Comparison of ENCODE assay signal across 18 cellular contexts in the genomic region with DNA sequence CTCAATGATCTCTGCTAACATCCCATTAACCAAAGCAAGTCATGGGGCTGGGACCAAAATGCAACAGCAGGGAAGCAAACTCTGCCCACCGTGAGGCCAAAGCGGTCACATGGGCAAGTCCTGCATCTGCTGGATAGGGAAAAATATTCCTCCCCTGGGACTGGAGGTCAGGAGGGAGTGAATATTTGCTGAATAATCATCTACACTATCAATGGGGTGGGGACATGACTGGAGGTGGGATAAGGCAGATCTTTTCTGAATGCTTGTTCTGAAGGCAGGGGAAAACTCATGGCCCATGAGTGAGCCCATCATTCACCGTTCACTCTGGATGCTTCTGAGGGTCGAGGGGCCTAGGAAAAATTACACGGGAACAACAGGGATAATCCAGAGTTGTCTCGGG. TPM values are rescaled to one million over a fixed set of nuclear protein-coding genes. Genes with fewer than 3 reads are reported as not detected.
DNase-seq lines count a peak whose midpoint lies in the region; TF ChIP-seq lines count a peak whose summit lies in the region.
"Had no signal": no experiment of that assay in that cellular context is flagged by ENCODE, and none has a peak within 500 bp of the region (broad histone marks: within the 10 kb centered on the region; RNA-seq: fewer than 3 reads in every experiment).

No MANE protein-coding gene starts in this region.

- H3K4me3 ChIP-seq in coronary artery (no peak overlapping the region), neural progenitor cell (no peak overlapping the region), smooth muscle cell (no peak overlapping the region)
- H3K4me3 ChIP-seq: BLaER1, GM23248 had no signal

- no peak overlapping the region for H3K9ac ChIP-seq in neural progenitor cell
- H3K9ac ChIP-seq in smooth muscle cell (ENCODE audit: low read depth), result no peak overlapping the region
- H3K9ac ChIP-seq: BLaER1, GM23248 had no signal

- peaks cover 15% of the 10 kb centered on the region for H3F3A ChIP-seq in neural progenitor cell (ENCODE audit: low read depth)
- no peaks in the 10 kb centered on the region for H3F3A ChIP-seq in smooth muscle cell (ENCODE audit: low read depth)

- DNase-seq in DMS 273 (lab: John Stamatoyannopoulos, UW; ENCODE audit: unreplicated experiment) (peak; percentile 61), DMS 273 treated with DMSO at 0.1 percent for 48 hours (lab: John Stamatoyannopoulos, UW) (no peak), NCI-H69 (lab: John Stamatoyannopoulos, UW) (peak; percentile 47), coronary artery (ENCODE audit: low spot score) (peak; percentile 53), neural progenitor cell (ENCODE audit: low spot score) (no peak), HK-2 (ENCODE audit: unreplicated experiment) (no peak), smooth muscle cell (lab: John Stamatoyannopoulos, UW; ENCODE audit: unreplicated experiment) (no peak), midbrain (lab: John Stamatoyannopoulos, UW) (no peak)
- DNase-seq: CD4-positive, alpha-beta T cell; CD8-positive, alpha-beta memory T cell; DMS153; DND-41; H7 had no signal

- H3K36me3 ChIP-seq in neural progenitor cell, result no peaks in the 10 kb centered on the region
- H3K36me3 ChIP-seq in smooth muscle cell (ENCODE audit: low read depth), result no peaks in the 10 kb centered on the region
- H3K36me3 ChIP-seq: BLaER1 had no signal

- H3K4me2 ChIP-seq in neural progenitor cell, result no peak overlapping the region
- H3K4me2 ChIP-seq in smooth muscle cell, result no peak overlapping the region
- H3K4me2 ChIP-seq: BLaER1 had no signal

- TF ChIP-seq CTCF in coronary artery (IDR thresholded peaks at IDR 0.05) (no peak), neural progenitor cell (IDR thresholded peaks at IDR 0.05) (no peak), smooth muscle cell (IDR thresholded peaks at IDR 0.05; ENCODE audit: borderline replicate concordance, insufficient read depth, poor library complexity, severe bottlenecking) (no peak)

- peaks cover 44% of the 10 kb centered on the region for H3K4me1 Mint-ChIP-seq in neural progenitor cell
- H3K4me1 Mint-ChIP-seq: B cell; CD8-positive, alpha-beta memory T cell had no signal

- H3K9me3 ChIP-seq in neural progenitor cell (ENCODE audit: low read depth) (no peaks in the 10 kb centered on the region), smooth muscle cell (replicated peaks; ENCODE audit: low read depth) (no peaks in the 10 kb centered on the region)
- H3K9me3 ChIP-seq: BLaER1 had no signal

- no peak overlapping the region for H2AFZ ChIP-seq in neural progenitor cell (replicated peaks)
- H2AFZ ChIP-seq in smooth muscle cell (ENCODE audit: low read depth), result no peak overlapping the region
- H2AFZ ChIP-seq: GM23248 had no signal

- H3K36me3 Mint-ChIP-seq in neural progenitor cell, result no peaks in the 10 kb centered on the region

- WGBS in smooth muscle cell (ENCODE audit: low lambda C conversion rate), result 77% methylated on average over 6 of the region's 6 CpGs

- H3K27me3 ChIP-seq in neural progenitor cell, result no peaks in the 10 kb centered on the region
- H3K27me3 ChIP-seq in smooth muscle cell (ENCODE audit: low read depth), result no peaks in the 10 kb centered on the region
- H3K27me3 ChIP-seq: BLaER1 had no signal

- H3K79me2 ChIP-seq in neural progenitor cell (ENCODE audit: low read depth) (no peaks in the 10 kb centered on the region), smooth muscle cell (ENCODE audit: low read depth) (no peaks in the 10 kb centered on the region)

- H3K27ac Mint-ChIP-seq in neural progenitor cell, result peak overlapping the region; percentile 74
- H3K27ac Mint-ChIP-seq: B cell; CD4-positive, alpha-beta T cell had no signal

- H3K9me3 Mint-ChIP-seq in neural progenitor cell, result no peaks in the 10 kb centered on the region
- H3K9me3 Mint-ChIP-seq: CD4-positive, alpha-beta T cell; CD8-positive, alpha-beta memory T cell had no signal

- H3K4me1 ChIP-seq in neural progenitor cell (peaks cover 20% of the 10 kb centered on the region), smooth muscle cell (ENCODE audit: low read depth) (peaks cover 5% of the 10 kb centered on the region)
- H3K4me1 ChIP-seq: BLaER1 had no signal

- H3K27ac ChIP-seq in coronary artery (no peak overlapping the region), neural progenitor cell (no peak overlapping the region), smooth muscle cell (ENCODE audit: low read depth) (no peak overlapping the region)
- H3K27ac ChIP-seq: 22Rv1, BLaER1, C4-2B, GM23248 had no signal

- no peak overlapping the region for H3K4me3 Mint-ChIP-seq in neural progenitor cell
- H3K4me3 Mint-ChIP-seq: B cell; CD4-positive, alpha-beta T cell; CD8-positive, alpha-beta memory T cell had no signal

- H4K20me1 ChIP-seq in neural progenitor cell (ENCODE audit: low read depth) (no peaks in the 10 kb centered on the region), smooth muscle cell (ENCODE audit: low read depth) (no peaks in the 10 kb centered on the region)
- H4K20me1 ChIP-seq: BLaER1 had no signal

- peaks cover 5% of the 10 kb centered on the region for H3K27me3 Mint-ChIP-seq in neural progenitor cell (ENCODE audit: insufficient read depth, low read depth)

RNA-seq across cellular contexts. Expression of gene VRK1, which starts 45.0 kb away (rescaled TPM):
- total RNA-seq in neural progenitor cell (ENCODE audit: low replicate concordance), result 89.5 and 126 TPM in 2 replicates
- total RNA-seq in smooth muscle cell, result 13.7 and 40.5 TPM in 2 replicates
- 11.8 and 13.9 TPM in 2 replicates for polyA plus RNA-seq in smooth muscle cell

Comparison
In these comparisons a context has a peak if more than half of its experiments do, and no peak if none do; other contexts are left out.
1. DNase-seq: peak in DMS 273 (single experiment), NCI-H69 (single experiment) and coronary artery (single experiment); none in DMS 273 treated with DMSO at 0.1 percent for 48 hours (single experiment), neural progenitor cell (single experiment), HK-2 (single experiment), smooth muscle cell (single experiment) and midbrain (single experiment).